1 cellular context compared by ENCODE assay signal in genomic region chr20:16940701-16941100, GRCh38.
TF ChIP-seq lines count a peak whose summit lies in the region.

No MANE protein-coding gene starts in this region.

TF ChIP-seq in GM23338, 12 proteins besides CTCF, POLR2A, EP300 and RAD21:
- no peak for TF ChIP-seq ZNF462 (CRISPR knock-in tag; IDR thresholded peaks at IDR 0.05)
- no peak for TF ChIP-seq ETS1 (IDR thresholded peaks at IDR 0.05)
- no peak for TF ChIP-seq EZH2phosphoT487 (IDR thresholded peaks at IDR 0.05; ENCODE audit: unreplicated experiment)
- TF ChIP-seq POLR2AphosphoS5 (IDR thresholded peaks at IDR 0.05; ENCODE audit: low read depth) = no peak
- TF ChIP-seq NANOG (IDR thresholded peaks at IDR 0.05; ENCODE audit: borderline replicate concordance) = peak; percentile 59; the same call in 1 of the 2 replicates
- TF ChIP-seq STAT1 (IDR thresholded peaks at IDR 0.05; ENCODE audit: unreplicated experiment) = no peak
- TF ChIP-seq, protein P1, sequence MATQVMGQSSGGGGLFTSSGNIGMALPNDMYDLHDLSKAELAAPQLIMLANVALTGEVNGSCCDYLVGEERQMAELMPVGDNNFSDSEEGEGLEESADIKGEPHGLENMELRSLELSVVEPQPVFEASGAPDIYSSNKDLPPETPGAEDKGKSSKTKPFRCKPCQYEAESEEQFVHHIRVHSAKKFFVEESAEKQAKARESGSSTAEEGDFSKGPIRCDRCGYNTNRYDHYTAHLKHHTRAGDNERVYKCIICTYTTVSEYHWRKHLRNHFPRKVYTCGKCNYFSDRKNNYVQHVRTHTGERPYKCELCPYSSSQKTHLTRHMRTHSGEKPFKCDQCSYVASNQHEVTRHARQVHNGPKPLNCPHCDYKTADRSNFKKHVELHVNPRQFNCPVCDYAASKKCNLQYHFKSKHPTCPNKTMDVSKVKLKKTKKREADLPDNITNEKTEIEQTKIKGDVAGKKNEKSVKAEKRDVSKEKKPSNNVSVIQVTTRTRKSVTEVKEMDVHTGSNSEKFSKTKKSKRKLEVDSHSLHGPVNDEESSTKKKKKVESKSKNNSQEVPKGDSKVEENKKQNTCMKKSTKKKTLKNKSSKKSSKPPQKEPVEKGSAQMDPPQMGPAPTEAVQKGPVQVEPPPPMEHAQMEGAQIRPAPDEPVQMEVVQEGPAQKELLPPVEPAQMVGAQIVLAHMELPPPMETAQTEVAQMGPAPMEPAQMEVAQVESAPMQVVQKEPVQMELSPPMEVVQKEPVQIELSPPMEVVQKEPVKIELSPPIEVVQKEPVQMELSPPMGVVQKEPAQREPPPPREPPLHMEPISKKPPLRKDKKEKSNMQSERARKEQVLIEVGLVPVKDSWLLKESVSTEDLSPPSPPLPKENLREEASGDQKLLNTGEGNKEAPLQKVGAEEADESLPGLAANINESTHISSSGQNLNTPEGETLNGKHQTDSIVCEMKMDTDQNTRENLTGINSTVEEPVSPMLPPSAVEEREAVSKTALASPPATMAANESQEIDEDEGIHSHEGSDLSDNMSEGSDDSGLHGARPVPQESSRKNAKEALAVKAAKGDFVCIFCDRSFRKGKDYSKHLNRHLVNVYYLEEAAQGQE (IDR thresholded peaks at IDR 0.05; ENCODE audit: unreplicated experiment) = no peak
- TF ChIP-seq ZNF114 (CRISPR knock-in tag; IDR thresholded peaks at IDR 0.05) = 0 out of 2 replicates have a peak, but pooled peaks have one; percentile 57
- TF ChIP-seq ZNF331 (CRISPR knock-in tag; IDR thresholded peaks at IDR 0.05; ENCODE audit: low read depth) = no peak
- no peak for TF ChIP-seq CREB1 (CRISPR knock-in tag; IDR thresholded peaks at IDR 0.05; ENCODE audit: low read depth)
- TF ChIP-seq EZH2 (IDR thresholded peaks at IDR 0.05; ENCODE audit: low read depth, unreplicated experiment) = no peak
- TF ChIP-seq JUNB (IDR thresholded peaks at IDR 0.05; ENCODE audit: unreplicated experiment) = no peak
